Comparison of ENCODE assay signal across 8 cellular contexts in genomic region chr6:134174790-134175531, GRCh38.
DNase-seq lines count a peak whose midpoint lies in the region; ATAC-seq lines count a peak whose summit lies in the region.

No MANE protein-coding gene starts in this region.

- H3K9me3 Mint-ChIP-seq in CD4-positive, alpha-beta memory T cell: no peaks in the 10 kb centered on the region
- H3K9me3 Mint-ChIP-seq in memory B cell: no peaks in the 10 kb centered on the region

- no peaks in the 10 kb centered on the region for H3K27me3 ChIP-seq in CD4-positive, alpha-beta memory T cell (ENCODE audit: insufficient read depth, low read length)

- POLR2A ChIA-PET in CD4-positive, alpha-beta memory T cell (lab: Charles Lee; ENCODE audit: partially characterized antibody): interaction anchor here (1.1 to 1.6 kb wide), 5 partner anchors 73 to 766 kb away, joined by 3 to 37 read pairs (median 4); no protein-coding TSS in a partner anchor

- peaks cover 39 to 76% (median 62%) of the 10 kb centered on the region in 4 donors for H3K4me1 Mint-ChIP-seq in CD4-positive, alpha-beta memory T cell
- H3K4me1 Mint-ChIP-seq in memory B cell: peaks cover 34% of the 10 kb centered on the region

- H3K4me1 ChIP-seq in CD4-positive, alpha-beta memory T cell (ENCODE audit: insufficient read depth, low read length): peaks cover 65% of the 10 kb centered on the region

- peak overlapping the region; percentile 86 for H3K27ac ChIP-seq in CD4-positive, alpha-beta memory T cell (ENCODE audit: low read depth, low read length)

- CTCF ChIA-PET in CD4-positive, alpha-beta memory T cell (lab: Charles Lee; ENCODE audit: partially characterized antibody): interaction anchor here (1.1 to 1.6 kb wide), 12 partner anchors 11 to 765 kb away, joined by 3 to 78 read pairs (median 6); partner anchors contain the start of gene SGK1

- peak overlapping the region; percentile 95 to 98 (median 98) for H3K4me3 Mint-ChIP-seq in CD4-positive, alpha-beta memory T cell
- H3K4me3 Mint-ChIP-seq in memory B cell: peak overlapping the region; percentile 96

- H3K36me3 Mint-ChIP-seq in CD4-positive, alpha-beta memory T cell: peaks cover 39 to 47% of the 10 kb centered on the region in 2 donors
- H3K36me3 Mint-ChIP-seq in memory B cell: peaks cover 3% of the 10 kb centered on the region

- intact Hi-C loops in CD4-positive, alpha-beta memory T cell (cut with micrococcal nuclease): loop anchor here (1.0 to 5.0 kb wide), 13 partner anchors 72 to 1360 kb away; partner anchors contain the start of genes MYB, RPS12 and TBPL1

- no peaks in the 10 kb centered on the region for H3K27me3 Mint-ChIP-seq in CD4-positive, alpha-beta memory T cell
- H3K27me3 Mint-ChIP-seq in memory B cell: peaks cover 1% of the 10 kb centered on the region

- DNase-seq in CD4-positive, alpha-beta memory T cell: peak; percentile 88 to 93 (median 91)
- DNase-seq in NCI-H82 treated with DMSO at 0.1 percent for 48 hours (lab: John Stamatoyannopoulos, UW; ENCODE audit: unreplicated experiment) (peak; percentile 79), memory B cell (ENCODE audit: low spot score in 2 of 2) (peak; percentile 91 to 92)
- peak; percentile 99 for DNase-seq in activated CD8-positive, alpha-beta memory T cell treated with anti-CD3 and anti-CD28 coated beads for 24 hours
- DNase-seq in effector CD4-positive, alpha-beta T cell: peak; percentile 90
- peak; percentile 92 for DNase-seq in stimulated activated CD8-positive, alpha-beta memory T cell treated with anti-CD3 and anti-CD28 coated beads, Interleukin-12 subunit alpha, Interleukin-12 subunit beta, amount 100 ng/mL, for 1 hour (ENCODE audit: low read depth)

- peak; percentile 71 for ATAC-seq in GM19452 (IDR thresholded peaks at IDR 0.05; ENCODE audit: unreplicated experiment)
- peak; percentile 76 for ATAC-seq in HG03571 (IDR thresholded peaks at IDR 0.05; ENCODE audit: unreplicated experiment)
- peak; percentile 80 for ATAC-seq in memory B cell (ENCODE audit: low read depth)

- H3K27ac Mint-ChIP-seq in CD4-positive, alpha-beta memory T cell: peak overlapping the region; percentile 91 to 99 (median 96)
- peak overlapping the region; percentile 91 for H3K27ac Mint-ChIP-seq in memory B cell

- H3K9me3 ChIP-seq in CD4-positive, alpha-beta memory T cell (ENCODE audit: control insufficient read depth in 1 of 2, low read length in 2 of 2): no peaks in the 10 kb centered on the region

- H3K4me3 ChIP-seq in CD4-positive, alpha-beta memory T cell (ENCODE audit: low read length in 2 of 2): peak overlapping the region; percentile 39 to 98

- peaks cover 32% of the 10 kb centered on the region for H3K36me3 ChIP-seq in CD4-positive, alpha-beta memory T cell (ENCODE audit: insufficient read depth, low read length)

Comparison
In these comparisons a context has a peak if more than half of its experiments do, and no peak if none do; other contexts are left out.
1. Peak in every context shown above with its lines: DNase-seq, ATAC-seq, H3K4me3 ChIP-seq and H3K27ac ChIP-seq.